ENCODE assay signal across 1 cellular context in genomic region chr4:38318737-38319455, GRCh38.
TF ChIP-seq lines count a peak whose summit lies in the region.

No MANE protein-coding gene starts in this region.

TF ChIP-seq in GM12878, 131 proteins besides CTCF, POLR2A, EP300 and RAD21 (continued from another document):
- TF ChIP-seq RELB (IDR thresholded peaks at IDR 0.05; ENCODE audit: low read depth) (peak; percentile 66; the same call in 1 of the 2 replicates), CREB1 (IDR thresholded peaks at IDR 0.05; ENCODE audit: low read depth) (peak; percentile 46; the same call in 1 of the 2 replicates), NFIC (IDR thresholded peaks at IDR 0.05; ENCODE audit: low read depth, low read length) (peak; percentile 68), NR2C2 (IDR thresholded peaks at IDR 0.05; ENCODE audit: borderline replicate concordance, control insufficient read depth, insufficient read length, low read depth) (no peak), BACH1 (IDR thresholded peaks at IDR 0.05; ENCODE audit: borderline replicate concordance) (no peak), YY1 (IDR thresholded peaks at IDR 0.05; ENCODE audit: low read depth, low read length) (peak; percentile 70), MTA3 (IDR thresholded peaks at IDR 0.05; ENCODE audit: borderline replicate concordance, low read length) (peak; percentile 36; the same call in 1 of the 2 replicates), HDAC2 (IDR thresholded peaks at IDR 0.05) (peak; percentile 63; the same call in 1 of the 2 replicates), ATF2 (IDR thresholded peaks at IDR 0.05; ENCODE audit: low read length) (peak; percentile 27; the same call in 1 of the 2 replicates), SPI1 (IDR thresholded peaks at IDR 0.05; ENCODE audit: borderline replicate concordance, insufficient read depth, low read depth, low read length) (peak; percentile 63; the same call in 1 of the 2 replicates), SMAD5 (IDR thresholded peaks at IDR 0.05; ENCODE audit: low read depth) (peak; percentile 42; the same call in 1 of the 2 replicates), FOS (IDR thresholded peaks at IDR 0.05; ENCODE audit: borderline replicate concordance, extremely low read depth, insufficient read length) (no peak), ATF7 (IDR thresholded peaks at IDR 0.05; ENCODE audit: low read depth) (peak; percentile 55), ZNF207 (IDR thresholded peaks at IDR 0.05; ENCODE audit: borderline replicate concordance) (no peak), IKZF1 (conservative IDR thresholded peaks at IDR 0.05) (peak; percentile 80), NR2F1 (conservative IDR thresholded peaks at IDR 0.05) (peak; percentile 79), PAX8 (IDR thresholded peaks at IDR 0.05) (no peak), TCF7 (IDR thresholded peaks at IDR 0.05; ENCODE audit: borderline replicate concordance) (peak; percentile 15; the same call in 1 of the 2 replicates), FOXM1 (IDR thresholded peaks at IDR 0.05; ENCODE audit: low read depth, low read length) (peak; percentile 88), HCFC1 (IDR thresholded peaks at IDR 0.05; ENCODE audit: low read length) (no peak), PAX5 (IDR thresholded peaks at IDR 0.05; ENCODE audit: borderline replicate concordance, low read depth, low read length) (no peak)
